8 cellular contexts compared by ENCODE assay signal in the genomic region with DNA sequence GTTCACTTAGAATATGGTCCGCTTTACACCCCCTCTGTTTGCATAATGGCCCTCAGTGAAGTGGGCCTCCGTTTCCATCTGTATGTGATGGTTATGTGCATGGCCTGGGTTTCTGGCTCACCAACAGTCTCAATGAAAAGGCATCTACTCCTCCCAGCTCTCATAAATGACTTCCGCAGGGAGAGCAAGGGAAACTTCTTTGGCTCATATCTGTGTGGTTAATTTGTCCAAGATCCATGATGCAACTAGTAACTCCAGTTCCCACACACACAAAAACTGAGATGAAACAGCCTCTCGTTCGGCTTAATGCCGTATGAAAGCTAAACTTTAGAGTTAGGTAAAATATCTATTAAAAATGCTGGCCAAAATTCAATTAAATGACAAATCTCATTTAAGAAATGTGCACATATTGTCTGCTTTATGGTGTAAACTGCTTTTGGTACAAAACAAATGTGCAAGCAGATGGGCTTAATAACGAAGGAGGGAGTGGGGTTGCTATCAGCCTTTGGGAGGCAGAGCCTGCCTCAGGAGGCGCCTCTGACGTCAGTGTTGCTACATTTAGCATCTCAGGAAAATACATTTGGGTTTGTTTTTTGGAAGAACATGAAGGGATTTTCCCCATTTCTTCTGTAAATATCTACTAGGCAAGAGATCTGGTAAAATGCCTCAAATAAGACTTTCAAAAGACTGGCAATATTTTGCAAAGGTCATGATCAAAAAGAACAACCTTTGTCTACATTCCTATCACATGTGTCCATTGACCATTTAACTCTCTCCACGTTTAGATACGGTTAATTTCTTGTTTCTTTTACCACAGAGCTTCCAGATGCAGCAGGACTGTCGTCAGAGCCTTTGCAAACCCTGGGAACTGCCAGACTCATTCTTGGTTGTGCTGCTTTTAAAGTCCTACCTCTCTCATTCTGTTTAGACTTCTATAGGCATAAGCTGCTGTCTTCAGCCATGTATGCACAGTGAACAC.
A peak's percentile ranks its signal among the peaks of the same experiment; 100 is the strongest.
DNase-seq lines count a peak whose midpoint lies in the region; FAIRE-seq and TF ChIP-seq lines count a peak whose summit lies in the region.

No MANE protein-coding gene starts in this region.

- TF ChIP-seq CTCF in right atrium auricular region (IDR thresholded peaks at IDR 0.05): no peak

- peaks cover 0 to 85% of the 10 kb centered on the region in 2 donors for H3K4me1 ChIP-seq in right atrium auricular region

- no peaks in the 10 kb centered on the region for H3K36me3 ChIP-seq in right atrium auricular region

- peak; percentile 94 for DNase-seq in EH (ENCODE audit: low read depth)
- DNase-seq in right atrium auricular region (ENCODE audit: low spot score): peak; percentile 84
- peak; percentile 94 for DNase-seq in skeletal muscle cell (ENCODE audit: low read depth)
- DNase-seq in GM12892 (ENCODE audit: insufficient read length): no peak
- no peak for DNase-seq in 8988T
- DNase-seq in stimulated activated CD4-positive, alpha-beta T cell treated with anti-CD3 and anti-CD28 coated beads, Interleukin-2, amount 100 ng/mL, for 48 hours: no peak
- no peak for DNase-seq in NCI-H1436 treated with DMSO at 0.1 percent for 48 hours (lab: John Stamatoyannopoulos, UW)

- no peak for FAIRE-seq in GM12892 (lab: Jason Lieb, UNC)

- H3K27me3 ChIP-seq in right atrium auricular region: no peaks in the 10 kb centered on the region

- TF ChIP-seq POLR2A in GM12892 (IDR thresholded peaks at IDR 0.05; ENCODE audit: low read depth, low read length): no peak

- H3K9me3 ChIP-seq in right atrium auricular region: no peaks in the 10 kb centered on the region

- H3K27ac ChIP-seq in angular gyrus (ENCODE audit: low read depth, low read length) (peak overlapping the region; percentile 14), right atrium auricular region (peak overlapping the region; percentile 85 to 96)

- H3K4me3 ChIP-seq in right atrium auricular region (no peak overlapping the region), skeletal muscle cell (ENCODE audit: low read depth, low read length) (no peak overlapping the region)

Comparison
In these comparisons a context has a peak if more than half of its experiments do, and no peak if none do; other contexts are left out.
1. DNase-seq: peak in EH (single experiment), right atrium auricular region (single experiment) and skeletal muscle cell (single experiment); none in GM12892 (single experiment), 8988T (single experiment), stimulated activated CD4-positive, alpha-beta T cell treated with anti-CD3 and anti-CD28 coated beads, Interleukin-2, amount 100 ng/mL, for 48 hours (0 of 2) and NCI-H1436 treated with DMSO at 0.1 percent for 48 hours (single experiment).